ENCODE assay signal across 8 cellular contexts in the genomic region with DNA sequence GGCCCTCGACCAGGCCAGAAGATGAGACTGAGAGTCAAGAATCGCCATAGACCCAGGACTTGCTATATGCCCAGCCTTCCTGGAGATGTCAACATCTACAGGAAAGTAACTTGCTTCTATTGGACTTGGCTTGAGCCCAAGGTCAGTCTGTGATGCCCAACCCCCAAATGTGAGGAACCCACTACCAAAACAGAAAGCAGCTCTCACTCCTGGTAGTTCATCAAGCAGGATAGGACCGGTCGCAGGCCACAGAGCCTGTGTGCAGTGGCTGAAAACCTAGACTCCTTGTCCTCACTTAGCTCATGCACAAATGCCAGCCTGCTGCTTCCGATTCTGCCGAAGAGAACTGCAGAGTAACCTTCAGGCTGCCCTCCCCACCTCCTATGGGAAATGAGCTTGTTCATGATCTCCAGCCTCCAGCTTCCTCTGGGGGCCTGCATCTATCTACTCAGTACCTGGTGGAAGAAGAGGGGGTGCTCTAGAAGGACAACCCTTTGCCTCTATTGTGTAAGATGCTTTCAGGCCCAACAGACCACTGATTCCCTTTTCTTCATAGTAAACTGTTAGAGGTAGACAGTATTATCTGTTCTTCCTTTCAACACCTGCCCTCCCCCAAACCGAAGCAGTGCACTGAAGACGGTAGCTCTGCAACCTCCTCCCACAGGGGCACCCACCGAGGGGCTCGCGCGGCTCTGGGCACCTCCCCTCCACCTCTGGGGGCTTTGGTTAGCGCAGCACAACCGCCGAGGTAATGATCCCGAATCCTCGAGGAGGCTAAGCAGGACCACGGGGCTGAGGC.
DNase-seq lines count a peak whose midpoint lies in the region; ATAC-seq lines count a peak whose summit lies in the region.

No MANE protein-coding gene starts in this region.

- no peaks in the 10 kb centered on the region for H3K27me3 Mint-ChIP-seq in central memory CD8-positive, alpha-beta T cell

- H3K9me3 ChIP-seq in mucosa of stomach (ENCODE audit: control insufficient read depth, low read length), result no peaks in the 10 kb centered on the region

- H3K36me3 ChIP-seq in mucosa of stomach (ENCODE audit: control insufficient read depth, insufficient read depth, low read length), result no peaks in the 10 kb centered on the region

- peaks cover 19% of the 10 kb centered on the region for H3K4me1 ChIP-seq in mucosa of stomach (ENCODE audit: control insufficient read depth, insufficient read depth, low read length)

- H3K36me3 Mint-ChIP-seq in central memory CD8-positive, alpha-beta T cell (ENCODE audit: insufficient read depth), result peaks cover 6% of the 10 kb centered on the region

- peak overlapping the region; percentile 24 for H3K9ac ChIP-seq in mucosa of stomach (ENCODE audit: low read length)

- no peaks in the 10 kb centered on the region for H3K9me3 Mint-ChIP-seq in central memory CD8-positive, alpha-beta T cell

- peak overlapping the region; percentile 78 for H3K4me3 Mint-ChIP-seq in central memory CD8-positive, alpha-beta T cell

- H3K4me1 Mint-ChIP-seq in central memory CD8-positive, alpha-beta T cell, result peaks cover 14% of the 10 kb centered on the region

- H3K27ac Mint-ChIP-seq in central memory CD8-positive, alpha-beta T cell (ENCODE audit: low read depth), result no peak overlapping the region

- DNase-seq in stimulated activated CD4-positive, alpha-beta T cell treated with anti-CD3 and anti-CD28 coated beads, Interleukin-15, amount 100 ng/mL, for 24 hours, result peak; percentile 29
- no peak for DNase-seq in stimulated activated CD4-positive, alpha-beta T cell treated with anti-CD3 and anti-CD28 coated beads, Interleukin-2, amount 100 ng/mL, for 24 hours
- DNase-seq in NCI-H526 treated with DMSO at 0.1 percent for 48 hours (lab: John Stamatoyannopoulos, UW) (peak; percentile 28), HPDE6-E6E7 (ENCODE audit: extremely low spot score) (no peak), HuH-7 (ENCODE audit: low spot score) (no peak)
- no peak for DNase-seq in central memory CD8-positive, alpha-beta T cell (ENCODE audit: low spot score in 2 of 2)

- no peaks in the 10 kb centered on the region for H3K27me3 ChIP-seq in mucosa of stomach (ENCODE audit: control insufficient read depth, insufficient read depth, low read length)

- H3K4me3 ChIP-seq in mucosa of stomach (ENCODE audit: low read length), result peak overlapping the region; percentile 28

- no peak for ATAC-seq in central memory CD8-positive, alpha-beta T cell (replicated peaks; ENCODE audit: extremely low read depth, poor library complexity, severe bottlenecking)
- no peak for ATAC-seq in GM19467 (IDR thresholded peaks at IDR 0.05; ENCODE audit: unreplicated experiment)

Comparison
In these comparisons a context has a peak if more than half of its experiments do, and no peak if none do; other contexts are left out.
1. DNase-seq: peak in stimulated activated CD4-positive, alpha-beta T cell treated with anti-CD3 and anti-CD28 coated beads, Interleukin-15, amount 100 ng/mL, for 24 hours (single experiment) and NCI-H526 treated with DMSO at 0.1 percent for 48 hours (single experiment); none in stimulated activated CD4-positive, alpha-beta T cell treated with anti-CD3 and anti-CD28 coated beads, Interleukin-2, amount 100 ng/mL, for 24 hours (0 of 2), central memory CD8-positive, alpha-beta T cell (0 of 2), HPDE6-E6E7 (single experiment) and HuH-7 (single experiment).